In genomic region chr20:61805365-61805764, GRCh38 we compare ENCODE assay signal across 11 cellular contexts.
DNase-seq lines count a peak whose midpoint lies in the region; ATAC-seq and TF ChIP-seq lines count a peak whose summit lies in the region.
"Had no signal": no experiment of that assay in that cellular context is flagged by ENCODE, and none has a peak within 500 bp of the region (broad histone marks: within the 10 kb centered on the region; RNA-seq: fewer than 3 reads in every experiment).

No MANE protein-coding gene starts in this region.

- no peak overlapping the region for H3K27ac ChIP-seq in BLaER1 treated with 17β-estradiol and CSF1 and Interleukin-3, amounts not matched to agents 10 nM and 100 nM
- no peak overlapping the region for H3K27ac ChIP-seq in upper lobe of right lung
- H3K27ac ChIP-seq in tibial artery, result no peak overlapping the region
- H3K27ac ChIP-seq: A549 had no signal

- H3K36me3 ChIP-seq in BLaER1 treated with 17β-estradiol and CSF1 and Interleukin-3, amounts not matched to agents 10 nM and 100 nM, result no peaks in the 10 kb centered on the region
- H3K36me3 ChIP-seq in mucosa of descending colon (ENCODE audit: low read depth) (no peaks in the 10 kb centered on the region), upper lobe of right lung (no peaks in the 10 kb centered on the region), tibial artery (no peaks in the 10 kb centered on the region)
- H3K36me3 ChIP-seq: BE2C had no signal

- ATAC-seq in mucosa of descending colon, result no peak
- no peak for ATAC-seq in upper lobe of right lung
- ATAC-seq: A549, GM23338 had no signal

- no peak overlapping the region for H3K4me3 Mint-ChIP-seq in chondrocyte (ENCODE audit: unreplicated experiment)
- H3K4me3 Mint-ChIP-seq: CD8-positive, alpha-beta memory T cell; GM23338 had no signal

- H3K4me1 Mint-ChIP-seq in chondrocyte (ENCODE audit: low read depth), result peaks cover 3% of the 10 kb centered on the region

- H3K9me3 Mint-ChIP-seq in chondrocyte (ENCODE audit: low read depth), result no peaks in the 10 kb centered on the region
- H3K9me3 Mint-ChIP-seq: CD8-positive, alpha-beta memory T cell; GM23338 had no signal

- DNase-seq in chondrocyte (ENCODE audit: low spot score) (peak; percentile 90), mucosa of descending colon (peak in 2 of 3 donors; percentile 7 to 27), upper lobe of right lung (peak; percentile 33), kidney tubule cell (ENCODE audit: low spot score) (no peak), tibial artery (no peak)
- DNase-seq: BE2C, Caco-2 had no signal

- H3K27me3 ChIP-seq in BLaER1 treated with 17β-estradiol and CSF1 and Interleukin-3, amounts not matched to agents 10 nM and 100 nM, result peaks cover 55 to 74% (median 72%) of the 10 kb centered on the region in 11 experiments
- H3K27me3 ChIP-seq in upper lobe of right lung, result peaks cover 18% of the 10 kb centered on the region
- peaks cover 0 to 70% of the 10 kb centered on the region in 2 donors for H3K27me3 ChIP-seq in tibial artery

- H3K4me3 ChIP-seq in BLaER1 treated with 17β-estradiol and CSF1 and Interleukin-3, amounts not matched to agents 10 nM and 100 nM, result no peak overlapping the region
- H3K4me3 ChIP-seq in mucosa of descending colon (no peak overlapping the region), upper lobe of right lung (no peak overlapping the region), tibial artery (no peak overlapping the region)
- H3K4me3 ChIP-seq: A549, GM23338 had no signal

- peak overlapping the region in 10 of 11 experiments; percentile 14 to 97 (median 80); a peak in 18 of 22 replicates for H3K4me2 ChIP-seq in BLaER1 treated with 17β-estradiol and CSF1 and Interleukin-3, amounts not matched to agents 10 nM and 100 nM
- H3K4me2 ChIP-seq: A549, GM23338 had no signal

- H3K27ac Mint-ChIP-seq in chondrocyte (ENCODE audit: unreplicated experiment), result no peak overlapping the region
- H3K27ac Mint-ChIP-seq: CD8-positive, alpha-beta memory T cell; GM23338 had no signal

- no peak overlapping the region for H3K9ac ChIP-seq in BLaER1 treated with 17β-estradiol and CSF1 and Interleukin-3, amounts not matched to agents 10 nM and 100 nM

- intact Hi-C loops in mucosa of descending colon (cut with DNase I, micrococcal nuclease), result no loop called here
- intact Hi-C loops in upper lobe of right lung (cut with DNase I), result no loop called here
- intact Hi-C loops in tibial artery (cut with DNase I; ENCODE audit: low total_unique reads), result no loop called here

- no peaks in the 10 kb centered on the region for H3K36me3 Mint-ChIP-seq in chondrocyte (ENCODE audit: low read depth)
- H3K36me3 Mint-ChIP-seq: CD8-positive, alpha-beta memory T cell had no signal

- peaks cover 0 to 54% (median 25%) of the 10 kb centered on the region in 11 experiments; a peak in 15 of 22 replicates for H4K20me1 ChIP-seq in BLaER1 treated with 17β-estradiol and CSF1 and Interleukin-3, amounts not matched to agents 10 nM and 100 nM

- H3K4me1 ChIP-seq in BLaER1 treated with 17β-estradiol and CSF1 and Interleukin-3, amounts not matched to agents 10 nM and 100 nM, result peaks cover 21 to 80% (median 67%) of the 10 kb centered on the region in 10 experiments; a peak in 19 of 20 replicates
- H3K4me1 ChIP-seq in mucosa of descending colon (ENCODE audit: low read depth), result no peaks in the 10 kb centered on the region
- H3K4me1 ChIP-seq in upper lobe of right lung, result no peaks in the 10 kb centered on the region
- peaks cover 0 to 18% (median 10%) of the 10 kb centered on the region in 4 donors for H3K4me1 ChIP-seq in tibial artery
- H3K4me1 ChIP-seq: A549, BE2C, Caco-2 had no signal

- TF ChIP-seq CTCF in chondrocyte (IDR thresholded peaks at IDR 0.05) (no peak), mucosa of descending colon (IDR thresholded peaks at IDR 0.05) (no peak), upper lobe of right lung (IDR thresholded peaks at IDR 0.05) (no peak), tibial artery (IDR thresholded peaks at IDR 0.05) (no peak)

- no peaks in the 10 kb centered on the region for H3K9me3 ChIP-seq in BLaER1 treated with 17β-estradiol and CSF1 and Interleukin-3, amounts not matched to agents 10 nM and 100 nM (replicated peaks in 1 of 11)
- H3K9me3 ChIP-seq in mucosa of descending colon (no peaks in the 10 kb centered on the region), upper lobe of right lung (no peaks in the 10 kb centered on the region), tibial artery (no peaks in the 10 kb centered on the region)
- H3K9me3 ChIP-seq: A549, BE2C, Caco-2 had no signal

- peaks cover 44% of the 10 kb centered on the region for H3K27me3 Mint-ChIP-seq in chondrocyte (ENCODE audit: low read depth)

Comparison
In these comparisons a context has a peak if more than half of its experiments do, and no peak if none do; other contexts are left out.
1. DNase-seq: peak in chondrocyte (single experiment), mucosa of descending colon (2 of 3) and upper lobe of right lung (single experiment); none in kidney tubule cell (single experiment) and tibial artery (0 of 2).